ENCODE assay signal across 7 cellular contexts in genomic region chr4:101205878-101206277, GRCh38.
A peak's percentile ranks its signal among the peaks of the same experiment; 100 is the strongest.
DNase-seq lines count a peak whose midpoint lies in the region; ATAC-seq and TF ChIP-seq lines count a peak whose summit lies in the region.

No MANE protein-coding gene starts in this region.

- H3K36me3 ChIP-seq in upper lobe of left lung, result no peaks in the 10 kb centered on the region

- TF ChIP-seq EP300 in upper lobe of left lung (IDR thresholded peaks at IDR 0.05), result no peak

- H3K4me3 ChIP-seq in fibroblast of the aortic adventitia (ENCODE audit: low read depth, low read length) (no peak overlapping the region), upper lobe of left lung (no peak overlapping the region)

- WGBS in upper lobe of left lung, 2 donors, result 57 to 60% methylated on average over 3 of the region's 3 CpGs

- ATAC-seq in GM19372 (IDR thresholded peaks at IDR 0.05; ENCODE audit: low read depth, unreplicated experiment) (peak; percentile 87), HG03103 (IDR thresholded peaks at IDR 0.05; ENCODE audit: low read depth, unreplicated experiment) (peak; percentile 75), upper lobe of left lung (ENCODE audit: low FRiP score in 2 of 2) (peak; percentile 37 to 76)

- no peak for TF ChIP-seq CTCF in fibroblast of the aortic adventitia (IDR thresholded peaks at IDR 0.05; ENCODE audit: insufficient read depth, low read length)
- no peak for TF ChIP-seq CTCF in upper lobe of left lung (IDR thresholded peaks at IDR 0.05)

- no peak for TF ChIP-seq POLR2A in upper lobe of left lung (IDR thresholded peaks at IDR 0.05)

- H3K9me3 ChIP-seq in upper lobe of left lung, result no peaks in the 10 kb centered on the region

- H3K4me1 ChIP-seq in upper lobe of left lung, result peaks cover 0 to 12% (median 4%) of the 10 kb centered on the region in 4 donors

- H3K27me3 ChIP-seq in upper lobe of left lung, result no peaks in the 10 kb centered on the region

- DNase-seq in activated CD4-positive, alpha-beta T cell treated with anti-CD3 and anti-CD28 coated beads for 48 hours, result peak; percentile 51
- DNase-seq in fibroblast of the aortic adventitia (ENCODE audit: low read depth) (peak; percentile 47), upper lobe of left lung (peak in 1 of 2 donors; percentile 33), iPS-NIHi11 (ENCODE audit: low spot score) (no peak), retina (no peak)

- peak overlapping the region in 1 of 4 donors; percentile 16 for H3K27ac ChIP-seq in upper lobe of left lung

Comparison
In these comparisons a context has a peak if more than half of its experiments do, and no peak if none do; other contexts are left out.
1. DNase-seq: peak in activated CD4-positive, alpha-beta T cell treated with anti-CD3 and anti-CD28 coated beads for 48 hours (single experiment) and fibroblast of the aortic adventitia (single experiment); none in iPS-NIHi11 (single experiment) and retina (single experiment).
2. Peak in every context shown above with its lines, with median percentiles within 50 percentile points of each other: ATAC-seq.